ENCODE assay signal across 8 cellular contexts in genomic region chr7:33185786-33186185, GRCh38. TPM values are rescaled to one million over a fixed set of nuclear protein-coding genes. Genes with fewer than 3 reads are reported as not detected.
A peak's percentile ranks its signal among the peaks of the same experiment; 100 is the strongest.
DNase-seq lines count a peak whose midpoint lies in the region; ATAC-seq, FAIRE-seq and TF ChIP-seq lines count a peak whose summit lies in the region.

No MANE protein-coding gene starts in this region.

- H3K4me1 Mint-ChIP-seq in astrocyte (ENCODE audit: low read depth, unreplicated experiment) = peaks cover 5% of the 10 kb centered on the region

- H3K4me3 ChIP-seq in astrocyte (ENCODE audit: insufficient read depth, low read depth, low read length) (no peak overlapping the region), keratinocyte (ENCODE audit: control insufficient read depth in 2 of 3, extremely low read depth in 1 of 3, insufficient read depth in 2 of 3, low read depth in 1 of 3, low read length in 3 of 3) (no peak overlapping the region), upper lobe of right lung (no peak overlapping the region)

- H4K20me1 ChIP-seq in astrocyte (ENCODE audit: insufficient read depth, low read length) (no peaks in the 10 kb centered on the region), keratinocyte (ENCODE audit: control insufficient read depth, extremely low read depth, insufficient read depth, low read length) (no peaks in the 10 kb centered on the region)

- H3K9me1 ChIP-seq in keratinocyte (ENCODE audit: control insufficient read depth, extremely low read depth, insufficient read depth, low read length) = no peaks in the 10 kb centered on the region

- H3K79me2 ChIP-seq in astrocyte (ENCODE audit: insufficient read depth, low read length) = no peaks in the 10 kb centered on the region
- no peaks in the 10 kb centered on the region for H3K79me2 ChIP-seq in keratinocyte (ENCODE audit: control insufficient read depth, insufficient read depth, low read length)

- H3K9ac ChIP-seq in astrocyte (ENCODE audit: low read length) (no peak overlapping the region), keratinocyte (ENCODE audit: control insufficient read depth, extremely low read depth, insufficient read depth, low read length) (no peak overlapping the region)

- H3K27ac Mint-ChIP-seq in astrocyte (ENCODE audit: unreplicated experiment) = no peak overlapping the region

- intact Hi-C loops in upper lobe of right lung (cut with DNase I) = no loop called here

- no peak overlapping the region for H3K4me3 Mint-ChIP-seq in astrocyte (ENCODE audit: unreplicated experiment)

- TF ChIP-seq POLR2A in GM12891 (IDR thresholded peaks at IDR 0.05; ENCODE audit: low read depth, low read length) = no peak

- H2AFZ ChIP-seq in astrocyte (ENCODE audit: low read depth, low read length) = no peak overlapping the region
- H2AFZ ChIP-seq in keratinocyte (ENCODE audit: control insufficient read depth, low read length) = no peak overlapping the region

- H3K36me3 ChIP-seq in astrocyte (ENCODE audit: insufficient read depth, low read length) (no peaks in the 10 kb centered on the region), keratinocyte (ENCODE audit: control insufficient read depth in 2 of 2, extremely low read depth in 1 of 2, insufficient read depth in 2 of 2, low read length in 2 of 2) (no peaks in the 10 kb centered on the region), upper lobe of right lung (no peaks in the 10 kb centered on the region)

- no peaks in the 10 kb centered on the region for H3K27me3 ChIP-seq in astrocyte (ENCODE audit: insufficient read depth, low read length)
- no peaks in the 10 kb centered on the region for H3K27me3 ChIP-seq in keratinocyte (ENCODE audit: control insufficient read depth, extremely low read depth, insufficient read depth, low read length)
- H3K27me3 ChIP-seq in upper lobe of right lung = no peaks in the 10 kb centered on the region

- FAIRE-seq in GM12891 (lab: Jason Lieb, UNC) = peak; percentile 87
- peak; percentile 98 for FAIRE-seq in astrocyte (lab: Jason Lieb, UNC)
- peak; percentile 83 for FAIRE-seq in keratinocyte (lab: Jason Lieb, UNC)

- TF ChIP-seq CTCF in astrocyte (IDR thresholded peaks at IDR 0.05; ENCODE audit: insufficient read depth, low read depth, low read length) (peak; percentile 83), keratinocyte (optimal IDR thresholded peaks at IDR 0.05 in 1 of 3, IDR thresholded peaks at IDR 0.05 in 1 of 3, conservative IDR thresholded peaks at IDR 0.05 in 1 of 3; ENCODE audit: extremely low read depth in 1 of 3, insufficient read depth in 2 of 3, low read length in 3 of 3) (peak in 2 of 3 experiments; percentile 41 to 62), upper lobe of right lung (IDR thresholded peaks at IDR 0.05) (peak; percentile 55)

- ATAC-seq in HG03103 (IDR thresholded peaks at IDR 0.05; ENCODE audit: low read depth, unreplicated experiment) = peak; percentile 72
- ATAC-seq in upper lobe of right lung = peak; percentile 67

- DNase-seq in AG20443 (ENCODE audit: low spot score) (peak; percentile 49), GM12891 (ENCODE audit: insufficient read length, low spot score) (peak; percentile 16), NCI-H2196 treated with DMSO at 0.1 percent for 48 hours (lab: John Stamatoyannopoulos, UW; ENCODE audit: unreplicated experiment) (peak; percentile 10), astrocyte (ENCODE audit: low read depth) (peak; percentile 40), keratinocyte (ENCODE audit: low read depth, low spot score) (no peak), upper lobe of right lung (no peak)
- no peak for DNase-seq in activated T-cell treated with anti-CD3 and anti-CD28 coated beads, Interleukin-2, amount 50 U/mL, for 1 hour

- H3K9me3 Mint-ChIP-seq in astrocyte (ENCODE audit: unreplicated experiment) = peaks cover 4% of the 10 kb centered on the region

- H3K4me2 ChIP-seq in astrocyte (ENCODE audit: low read length) (peak overlapping the region; percentile 68), keratinocyte (ENCODE audit: control insufficient read depth, extremely low read depth, insufficient read depth, low read depth, low read length) (no peak overlapping the region)

- no peaks in the 10 kb centered on the region for H3K27me3 Mint-ChIP-seq in astrocyte (ENCODE audit: low read depth, unreplicated experiment)

- H3K27ac ChIP-seq in astrocyte (ENCODE audit: low read depth, low read length) (no peak overlapping the region), keratinocyte (ENCODE audit: control insufficient read depth, insufficient read depth, low read length) (no peak overlapping the region), upper lobe of right lung (no peak overlapping the region)

- no peaks in the 10 kb centered on the region for H3K9me3 ChIP-seq in astrocyte (ENCODE audit: insufficient read depth, low read depth, low read length)
- no peaks in the 10 kb centered on the region for H3K9me3 ChIP-seq in keratinocyte (ENCODE audit: control insufficient read depth, low read depth, low read length)
- no peaks in the 10 kb centered on the region for H3K9me3 ChIP-seq in upper lobe of right lung

- H3K4me1 ChIP-seq in astrocyte (ENCODE audit: insufficient read depth, low read length) = peaks cover 3% of the 10 kb centered on the region
- H3K4me1 ChIP-seq in keratinocyte (ENCODE audit: control insufficient read depth, extremely low read depth, insufficient read depth, low read length) = no peaks in the 10 kb centered on the region
- no peaks in the 10 kb centered on the region for H3K4me1 ChIP-seq in upper lobe of right lung

- peaks cover 3% of the 10 kb centered on the region for H3K36me3 Mint-ChIP-seq in astrocyte (ENCODE audit: low read depth, unreplicated experiment)

- dilution Hi-C loops in keratinocyte (cut with MboI; ENCODE audit: extremely low pct_ligation_motif_present, low sequenced_read_pairs) = no loop called here

TF ChIP-seq in GM12891, 5 proteins besides CTCF, POLR2A, EP300 and RAD21:
- no peak for TF ChIP-seq SPI1 (IDR thresholded peaks at IDR 0.05; ENCODE audit: low read depth, low read length)
- no peak for TF ChIP-seq POU2F2 (IDR thresholded peaks at IDR 0.05; ENCODE audit: low read depth, low read length)
- no peak for TF ChIP-seq TAF1 (IDR thresholded peaks at IDR 0.05; ENCODE audit: low read depth, low read length)

RNA-seq across cellular contexts. Expression of gene BBS9, which starts 56.4 kb away (rescaled TPM):
- 2.6 TPM for polyA plus RNA-seq in GM12891 (2012; ENCODE audit: low read depth, missing spikeins)
- total RNA-seq in astrocyte (25.1 and 25.3 TPM in 2 replicates), upper lobe of right lung (19.6 TPM)
- polyA plus RNA-seq in keratinocyte = 6.9 to 7.9 TPM (median 7.6 TPM) in 3 replicates
- 6.0 TPM for polyA plus RNA-seq in keratinocyte (2011; ENCODE audit: low read depth)
- 5.5 and 8.8 TPM in 2 replicates for polyA plus RNA-seq in keratinocyte (2011; cell fraction: cytosol; rRNA removed)
- 7.6 and 8.8 TPM in 2 replicates for polyA plus RNA-seq in keratinocyte (2011; cell fraction: nucleus; rRNA removed)
- 2.9 and 5.4 TPM in 2 replicates for polyA plus RNA-seq in keratinocyte (2012; ENCODE audit: low replicate concordance)
- polyA minus RNA-seq in keratinocyte = 10.1 to 16.3 TPM (median 12.8 TPM) in 3 replicates
- 7.3 TPM for polyA minus RNA-seq in keratinocyte (2011; cell fraction: cytosol; rRNA and poly(A)+ RNA removed)
- polyA minus RNA-seq in keratinocyte (2011; cell fraction: nucleus; rRNA and poly(A)+ RNA removed) = 17.4 and 29.4 TPM in 2 replicates

Comparison
In these comparisons a context has a peak if more than half of its experiments do, and no peak if none do; other contexts are left out.
1. DNase-seq: peak in AG20443 (single experiment), GM12891 (single experiment), NCI-H2196 treated with DMSO at 0.1 percent for 48 hours (single experiment) and astrocyte (single experiment); none in keratinocyte (single experiment), upper lobe of right lung (single experiment) and activated T-cell treated with anti-CD3 and anti-CD28 coated beads, Interleukin-2, amount 50 U/mL, for 1 hour (single experiment).
2. Peak in every context shown above with its lines, with median percentiles within 50 percentile points of each other: CTCF ChIP-seq.